1 cellular context compared by ENCODE assay signal in genomic region chr4:5399790-5400421, GRCh38.
TF ChIP-seq lines count a peak whose summit lies in the region.

No MANE protein-coding gene starts in this region.

TF ChIP-seq in GM23338, 12 proteins besides CTCF, POLR2A, EP300 and RAD21 (continued from another document):
- TF ChIP-seq ZNF462 (CRISPR knock-in tag; IDR thresholded peaks at IDR 0.05) (no peak), STAT1 (IDR thresholded peaks at IDR 0.05; ENCODE audit: unreplicated experiment) (no peak), POLR2AphosphoS5 (IDR thresholded peaks at IDR 0.05; ENCODE audit: low read depth) (no peak), CREB1 (CRISPR knock-in tag; IDR thresholded peaks at IDR 0.05; ENCODE audit: low read depth) (no peak)
